In genomic region chr11:18987454-18988231, GRCh38 we compare ENCODE assay signal across 21 cellular contexts. TPM values are rescaled to one million over a fixed set of nuclear protein-coding genes. Genes with fewer than 3 reads are reported as not detected.
DNase-seq lines count a peak whose midpoint lies in the region; ATAC-seq, FAIRE-seq and TF ChIP-seq lines count a peak whose summit lies in the region.
"Had no signal": no experiment of that assay in that cellular context is flagged by ENCODE, and none has a peak within 500 bp of the region (broad histone marks: within the 10 kb centered on the region; RNA-seq: fewer than 3 reads in every experiment).

No MANE protein-coding gene starts in this region.

- H3K4me1 ChIP-seq in PC-3 (ENCODE audit: insufficient read depth, low read length), result peaks cover 21% of the 10 kb centered on the region
- no peaks in the 10 kb centered on the region for H3K4me1 ChIP-seq in transverse colon
- H3K4me1 ChIP-seq: BLaER1, thyroid gland had no signal

- H3K9ac ChIP-seq in PC-3 (ENCODE audit: low read length), result peak overlapping the region; percentile 66
- H3K9ac ChIP-seq: BLaER1 had no signal

- H3K9me3 ChIP-seq in PC-3 (ENCODE audit: low read length), result no peaks in the 10 kb centered on the region
- H3K9me3 ChIP-seq in transverse colon, result no peaks in the 10 kb centered on the region
- H3K9me3 ChIP-seq: thyroid gland had no signal

- CTCF ChIA-PET in PC-3 (lab: Charles Lee), result no interaction called here

- BruUV-seq in PC-3 (replicated peaks; lab: Mats Ljungman, UMichigan), result no TSS peak

- POLR2A ChIA-PET in PC-3 (lab: Charles Lee; ENCODE audit: unreplicated experiment), result no interaction called here

- TF ChIP-seq POLR2A in H54 (IDR thresholded peaks at IDR 0.05; ENCODE audit: low read depth, low read length), result no peak
- TF ChIP-seq POLR2A in transverse colon (IDR thresholded peaks at IDR 0.05), result no peak

- TF ChIP-seq CTCF in PC-3 (conservative IDR thresholded peaks at IDR 0.05; ENCODE audit: low read depth, low read length) (no peak), epithelial cell of esophagus (IDR thresholded peaks at IDR 0.05; ENCODE audit: insufficient read depth, low read depth, low read length, missing control alignments) (no peak), transverse colon (IDR thresholded peaks at IDR 0.05) (no peak)

- H3K4me3 ChIP-seq in PC-3 (ENCODE audit: low read length) (no peak overlapping the region), epithelial cell of esophagus (ENCODE audit: low read length) (no peak overlapping the region), transverse colon (no peak overlapping the region)
- H3K4me3 ChIP-seq: BLaER1, thyroid gland had no signal

- H3K9me2 ChIP-seq in PC-3 (replicated peaks; ENCODE audit: low read length), result no peaks in the 10 kb centered on the region

- no peaks in the 10 kb centered on the region for H3K36me3 ChIP-seq in PC-3 (ENCODE audit: low read depth, low read length)
- no peaks in the 10 kb centered on the region for H3K36me3 ChIP-seq in transverse colon
- H3K36me3 ChIP-seq: BLaER1, thyroid gland had no signal

- in situ Hi-C loops in transverse colon (cut with MboI; ENCODE audit: low pct_ligation_motif_present in 1 of 4, low pct_unique_long_range_greater_than_20kb in 1 of 4, low sequenced_read_pairs in 3 of 4), result loop anchor here in 1 of 4 donors (25.0 kb wide), 1 partner anchor 100 kb away; no protein-coding TSS in a partner anchor

- no peaks in the 10 kb centered on the region for H3K27me3 ChIP-seq in PC-3 (ENCODE audit: low read length)
- H3K27me3 ChIP-seq in transverse colon, result no peaks in the 10 kb centered on the region
- H3K27me3 ChIP-seq: BLaER1, thyroid gland had no signal

- H3K4me2 ChIP-seq in PC-3 (ENCODE audit: low read length), result peak overlapping the region; percentile 70
- H3K4me2 ChIP-seq: BLaER1 had no signal

- 80 to 89% methylated on average over 7 to 9 of the region's 9 CpGs for WGBS in transverse colon (ENCODE audit: low coverage in 1 of 2), 2 donors

- DNase-seq in H54 (ENCODE audit: insufficient read length, low spot score) (peak; percentile 3), PC-3 (peak; percentile 91), epithelial cell of esophagus (ENCODE audit: low read depth) (peak; percentile 80), renal cortical epithelial cell (ENCODE audit: low read depth) (peak; percentile 48), HUDEP-2 (lab: John Stamatoyannopoulos, UW; ENCODE audit: unreplicated experiment in 76 of 76) (no peak), transverse colon (no peak)
- no peak for DNase-seq in activated CD8-positive, alpha-beta memory T cell treated with anti-CD3 and anti-CD28 coated beads, Interleukin-2, amount 50 U/mL, for 4 hours
- DNase-seq: activated CD4-positive, alpha-beta memory T cell treated with anti-CD3 and anti-CD28 coated beads for 36 hours; activated T-cell treated with anti-CD3 and anti-CD28 coated beads, Interleukin-2, amount 50 U/mL, for 72 hours; cerebellar nuclear complex; effector memory CD8-positive, alpha-beta T cell; foreskin melanocyte; naive B cell; NCI-H1694; OCI-M1; small intestine; thyroid gland had no signal

- H4K20me1 ChIP-seq in PC-3 (ENCODE audit: low read length), result no peaks in the 10 kb centered on the region
- H4K20me1 ChIP-seq: BLaER1 had no signal

- no peak for TF ChIP-seq EP300 in transverse colon (IDR thresholded peaks at IDR 0.05; ENCODE audit: low read depth)

- peak; percentile 64 for FAIRE-seq in H54 (lab: Jason Lieb, UNC)
- FAIRE-seq: small intestine had no signal

- H3K79me2 ChIP-seq in PC-3 (ENCODE audit: low read length), result no peaks in the 10 kb centered on the region

- no peaks in the 10 kb centered on the region for H3F3A ChIP-seq in PC-3 (ENCODE audit: low read length, unreplicated experiment)

- peak overlapping the region; percentile 49 for H2AFZ ChIP-seq in PC-3 (ENCODE audit: low read length)

- intact Hi-C loops in PC-3 (cut with micrococcal nuclease) (no loop called here), transverse colon (cut with DNase I; ENCODE audit: low total_unique reads) (no loop called here)

- ATAC-seq in PC-3, result peak; percentile 90
- ATAC-seq in HG02885 (IDR thresholded peaks at IDR 0.05; ENCODE audit: poor library complexity, unreplicated experiment), result no peak
- ATAC-seq: activated T-cell treated with anti-CD3 and anti-CD28 coated beads, Interleukin-2, amount 50 U/mL, for 72 hours; effector memory CD8-positive, alpha-beta T cell had no signal

- peak overlapping the region; percentile 95 for H3K27ac ChIP-seq in PC-3 (ENCODE audit: low read length)
- no peak overlapping the region for H3K27ac ChIP-seq in transverse colon
- H3K27ac ChIP-seq: BLaER1, thyroid gland had no signal

RNA-seq across cellular contexts. Expression of gene MRGPRX1, which starts 48.4 kb away (rescaled TPM):
- total RNA-seq in PC-3 (2014; rRNA removed) (not detected in 2 replicates), renal cortical epithelial cell (not detected in 2 replicates), transverse colon (not detected)
- total RNA-seq: activated CD4-positive, alpha-beta memory T cell treated with anti-CD3 and anti-CD28 coated beads for 36 hours; activated T-cell treated with anti-CD3 and anti-CD28 coated beads, Interleukin-2, amount 50 U/mL, for 72 hours; liver; NCI-H460; thyroid gland had no signal

Comparison
In these comparisons a context has a peak if more than half of its experiments do, and no peak if none do; other contexts are left out.
1. DNase-seq: peak in H54 (single experiment), PC-3 (single experiment), epithelial cell of esophagus (single experiment) and renal cortical epithelial cell (single experiment); none in HUDEP-2 (0 of 76), activated CD8-positive, alpha-beta memory T cell treated with anti-CD3 and anti-CD28 coated beads, Interleukin-2, amount 50 U/mL, for 4 hours (single experiment) and transverse colon (single experiment).